ENCODE assay signal across 1 cellular context in the genomic region with DNA sequence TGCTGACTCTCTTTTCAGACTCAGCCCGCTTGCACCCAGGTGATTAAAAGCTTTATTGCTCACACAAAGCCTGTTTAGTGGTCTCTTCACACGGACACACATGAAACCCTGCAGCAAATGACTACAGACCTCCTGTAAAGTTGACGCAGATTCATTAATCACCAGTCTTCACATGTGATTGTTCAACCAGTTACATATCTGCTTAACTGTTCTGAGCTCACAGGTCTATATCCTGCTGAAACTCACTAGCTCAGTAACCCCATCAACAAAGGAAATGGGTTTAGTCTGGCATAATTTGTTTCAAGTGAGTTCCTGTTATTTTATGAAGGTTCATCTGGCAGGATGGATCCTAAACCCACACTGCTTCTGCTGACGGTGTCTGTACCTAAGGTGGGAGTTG.
TF ChIP-seq lines count a peak whose summit lies in the region.

No MANE protein-coding gene starts in this region.

TF ChIP-seq in GM23338, 12 proteins besides CTCF, POLR2A, EP300 and RAD21:
- TF ChIP-seq ZNF462 (CRISPR knock-in tag; IDR thresholded peaks at IDR 0.05) (no peak), POLR2AphosphoS5 (IDR thresholded peaks at IDR 0.05; ENCODE audit: low read depth) (no peak), STAT1 (IDR thresholded peaks at IDR 0.05; ENCODE audit: unreplicated experiment) (no peak), ETS1 (IDR thresholded peaks at IDR 0.05) (no peak), ZNF331 (CRISPR knock-in tag; IDR thresholded peaks at IDR 0.05; ENCODE audit: low read depth) (no peak), CREB1 (CRISPR knock-in tag; IDR thresholded peaks at IDR 0.05; ENCODE audit: low read depth) (no peak), ZNF114 (CRISPR knock-in tag; IDR thresholded peaks at IDR 0.05) (no peak), EZH2phosphoT487 (IDR thresholded peaks at IDR 0.05; ENCODE audit: unreplicated experiment) (no peak), NANOG (IDR thresholded peaks at IDR 0.05; ENCODE audit: borderline replicate concordance) (no peak), EZH2 (IDR thresholded peaks at IDR 0.05; ENCODE audit: low read depth, unreplicated experiment) (no peak), REST (IDR thresholded peaks at IDR 0.05; ENCODE audit: unreplicated experiment) (no peak), JUNB (IDR thresholded peaks at IDR 0.05; ENCODE audit: unreplicated experiment) (no peak)
